27 cellular contexts compared by ENCODE assay signal in the genomic region with DNA sequence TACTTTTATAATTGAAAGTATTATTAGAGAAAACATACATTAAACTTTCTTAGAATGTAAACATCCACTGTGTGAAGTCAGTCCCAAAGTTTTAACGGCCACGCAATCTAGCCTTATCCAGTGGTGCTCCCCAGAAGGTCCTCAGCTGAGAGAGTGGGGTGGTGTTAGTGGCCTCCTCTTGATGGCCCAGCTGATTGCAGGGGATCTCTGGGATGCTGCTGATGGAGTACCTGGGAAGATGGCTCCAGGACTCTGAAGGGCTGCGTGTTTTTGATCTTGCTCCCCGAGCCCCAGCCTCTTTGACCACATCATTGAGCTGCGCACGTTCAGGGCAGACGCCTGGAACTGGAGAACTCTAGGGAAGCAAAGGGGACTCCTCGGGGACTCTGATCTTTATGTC.
"Had no signal": no experiment of that assay in that cellular context is flagged by ENCODE, and none has a peak within 500 bp of the region (broad histone marks: within the 10 kb centered on the region; RNA-seq: fewer than 3 reads in every experiment).

No MANE protein-coding gene starts in this region.

- H3K27ac ChIP-seq: brain microvascular endothelial cell, SJCRH30, SK-N-MC, WERI-Rb-1 had no signal

- H3K4me3 Mint-ChIP-seq: activated CD4-positive, alpha-beta memory T cell treated with anti-CD3 and anti-CD28 coated beads, Interleukin-2, amount 10 ng/mL, durations not matched to agents 7 days and 5 days; activated naive CD4-positive, alpha-beta T cell treated with anti-CD3 and anti-CD28 coated beads, Interleukin-2, amount 10 ng/mL, durations not matched to agents 7 days and 5 days; activated naive CD8-positive, alpha-beta T cell had no signal

- H3K36me3 ChIP-seq: brain microvascular endothelial cell, MG63, SJCRH30, WERI-Rb-1 had no signal

- H3K27me3 Mint-ChIP-seq: activated CD4-positive, alpha-beta memory T cell treated with anti-CD3 and anti-CD28 coated beads, Interleukin-2, amount 10 ng/mL, durations not matched to agents 7 days and 5 days; activated naive CD4-positive, alpha-beta T cell treated with anti-CD3 and anti-CD28 coated beads, Interleukin-2, amount 10 ng/mL, durations not matched to agents 7 days and 5 days; activated naive CD8-positive, alpha-beta T cell had no signal

- DNase-seq: activated CD4-positive, alpha-beta memory T cell treated with anti-CD3 and anti-CD28 coated beads, Interleukin-2, amount 10 ng/mL, durations not matched to agents 7 days and 5 days; activated CD4-positive, alpha-beta T cell treated with anti-CD3 and anti-CD28 coated beads for 1 hour; activated CD4-positive, alpha-beta T cell treated with anti-CD3 and anti-CD28 coated beads for 48 hours; activated CD4-positive, CD25-positive, alpha-beta regulatory T cell; activated effector memory CD4-positive, alpha-beta T cell treated with Interleukin-2 at 50 U/mL for 16 hours; activated naive CD4-positive, alpha-beta T cell treated with anti-CD3 and anti-CD28 coated beads, Interleukin-2, amount 10 ng/mL, durations not matched to agents 7 days and 5 days; amniotic stem cell; aorta; brain microvascular endothelial cell; Kasumi-1; KG1; MG63; NCI-H1048; NCI-H1436 treated with DMSO at 0.1 percent for 48 hours; NCI-H1694 treated with DMSO at 0.1 percent for 48 hours; NCI-H2081; NCI-H2171 treated with DMSO at 0.1 percent for 48 hours; NCI-H2227 treated with DMSO at 0.1 percent for 48 hours; NCI-H446 treated with DMSO at 0.1 percent for 48 hours; NCI-H524 treated with DMSO at 0.1 percent for 48 hours; SHP77; SJCRH30; T1000; WERI-Rb-1 had no signal

- H3K27ac Mint-ChIP-seq: activated CD4-positive, alpha-beta memory T cell treated with anti-CD3 and anti-CD28 coated beads, Interleukin-2, amount 10 ng/mL, durations not matched to agents 7 days and 5 days; activated naive CD4-positive, alpha-beta T cell treated with anti-CD3 and anti-CD28 coated beads, Interleukin-2, amount 10 ng/mL, durations not matched to agents 7 days and 5 days had no signal

- H3K4me1 ChIP-seq: SJCRH30 had no signal

- H3K4me3 ChIP-seq: MG63, SJCRH30, SK-N-MC had no signal

- H3K9me3 ChIP-seq: MG63, SJCRH30 had no signal

- ATAC-seq: Panc1 had no signal

- H3K27me3 ChIP-seq: brain microvascular endothelial cell, MG63, SJCRH30 had no signal
